Comparison of ENCODE assay signal across 19 cellular contexts in the genomic region with DNA sequence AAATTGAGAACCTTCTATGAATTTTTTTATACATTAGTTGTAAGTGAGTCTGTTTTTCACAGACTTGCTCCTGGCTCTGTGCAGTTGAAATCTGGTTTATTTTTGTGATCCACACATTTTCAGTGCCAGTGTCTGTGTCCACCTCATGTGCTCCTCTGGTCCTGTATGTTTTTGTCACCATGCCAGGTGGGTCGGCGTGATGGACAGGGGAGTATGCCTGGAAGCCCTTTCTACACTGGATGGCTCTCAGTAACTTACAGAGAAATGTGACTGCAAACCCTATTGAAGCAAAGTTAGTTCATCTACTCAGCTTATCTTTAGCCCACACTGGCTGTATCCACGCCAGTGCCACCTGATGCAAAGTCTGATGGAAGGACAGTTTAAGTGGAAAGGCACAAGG.
"Had no signal": no experiment of that assay in that cellular context is flagged by ENCODE, and none has a peak within 500 bp of the region (broad histone marks: within the 10 kb centered on the region; RNA-seq: fewer than 3 reads in every experiment).

No MANE protein-coding gene starts in this region.

- H3K4me1 ChIP-seq: uterus had no signal

- H3K36me3 ChIP-seq: cardiac muscle cell, neural progenitor cell, ovary, tibial artery, uterus, WERI-Rb-1 had no signal

- FAIRE-seq: endothelial cell of umbilical vein had no signal

- H3K27ac ChIP-seq: cardiac muscle cell, neural progenitor cell, ovary, tibial artery, uterus, WERI-Rb-1 had no signal

- H3K9ac ChIP-seq: neural progenitor cell had no signal

- H3K9me3 ChIP-seq: ovary, tibial artery, uterus had no signal

- H3K27me3 ChIP-seq: cardiac muscle cell, neural progenitor cell, ovary, tibial artery, uterus had no signal

- ATAC-seq: left lobe of liver; stimulated activated naive CD8-positive, alpha-beta T cell treated with anti-CD3 and anti-CD28 coated beads, Interleukin-15, Interleukin-2, amounts not matched to agents 100 U/mL and 50 U/mL, for 24 hours had no signal

- DNase-seq: activated CD4-positive, alpha-beta T cell treated with anti-CD3 and anti-CD28 coated beads, Interleukin-2, amount 50 U/mL, for 4 hours; activated naive CD8-positive, alpha-beta T cell treated with anti-CD3 and anti-CD28 coated beads for 36 hours; amniotic stem cell; dermis blood vessel endothelial cell; effector memory CD4-positive, alpha-beta T cell; foreskin fibroblast; hippocampal formation; stimulated activated CD4-positive, alpha-beta T cell treated with anti-CD3 and anti-CD28 coated beads, Interleukin-2, amount 100 ng/mL, for 24 hours; stimulated activated naive CD8-positive, alpha-beta T cell treated with anti-CD3 and anti-CD28 coated beads, Interleukin-15, Interleukin-2, amounts not matched to agents 100 U/mL and 50 U/mL, for 24 hours; substantia nigra; T-helper 2 cell; uterus; WERI-Rb-1 had no signal

- H3K4me3 ChIP-seq: cardiac muscle cell, neural progenitor cell, ovary, tibial artery, uterus had no signal
